ENCODE assay signal across 1 cellular context in the genomic region with DNA sequence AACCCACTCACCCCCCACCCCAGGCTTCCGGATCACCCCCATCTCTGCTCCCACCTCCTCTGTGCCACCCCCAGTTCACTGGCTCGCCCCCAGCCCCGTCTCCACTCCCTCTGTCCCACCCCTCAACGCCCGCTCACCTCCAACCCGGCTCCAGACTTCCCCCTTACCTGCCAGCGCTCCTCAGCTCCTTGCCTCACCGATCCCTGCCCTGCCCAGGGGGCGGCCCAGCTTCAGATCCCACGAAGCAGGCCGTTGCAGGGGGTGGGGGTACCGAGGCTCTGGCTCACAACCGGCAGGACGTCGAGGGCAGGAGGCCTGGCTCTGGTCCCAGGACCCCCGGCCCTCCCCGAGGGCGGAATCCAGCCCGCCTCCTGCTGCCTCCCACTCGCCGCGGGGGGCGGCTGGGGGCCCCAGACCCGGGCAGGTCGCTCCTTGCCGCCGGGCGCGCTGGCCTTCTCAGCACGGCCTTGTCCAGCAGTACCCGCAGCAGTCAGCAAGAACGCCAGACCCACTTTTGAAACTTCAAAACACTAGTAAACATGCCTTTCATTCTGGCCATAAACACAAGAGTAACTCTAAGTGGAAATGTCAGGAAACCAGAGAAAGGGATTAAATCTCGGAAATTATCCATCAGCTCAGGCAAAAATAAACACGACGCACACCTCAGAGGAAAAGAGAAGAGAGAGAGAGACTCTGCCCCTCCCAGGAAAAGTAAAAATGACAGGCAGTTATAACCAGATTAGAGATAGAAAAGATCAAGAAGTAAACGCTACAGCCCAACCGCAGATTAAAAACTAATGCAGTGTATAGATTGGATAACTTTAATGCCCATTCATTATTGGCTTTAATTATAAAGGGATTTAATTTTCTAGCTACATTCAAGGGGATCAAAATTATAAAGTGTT.
TF ChIP-seq lines count a peak whose summit lies in the region.

No MANE protein-coding gene starts in this region.

TF ChIP-seq in GM23338, 12 proteins besides CTCF, POLR2A, EP300 and RAD21 (continued from another document):
- TF ChIP-seq, protein P1, sequence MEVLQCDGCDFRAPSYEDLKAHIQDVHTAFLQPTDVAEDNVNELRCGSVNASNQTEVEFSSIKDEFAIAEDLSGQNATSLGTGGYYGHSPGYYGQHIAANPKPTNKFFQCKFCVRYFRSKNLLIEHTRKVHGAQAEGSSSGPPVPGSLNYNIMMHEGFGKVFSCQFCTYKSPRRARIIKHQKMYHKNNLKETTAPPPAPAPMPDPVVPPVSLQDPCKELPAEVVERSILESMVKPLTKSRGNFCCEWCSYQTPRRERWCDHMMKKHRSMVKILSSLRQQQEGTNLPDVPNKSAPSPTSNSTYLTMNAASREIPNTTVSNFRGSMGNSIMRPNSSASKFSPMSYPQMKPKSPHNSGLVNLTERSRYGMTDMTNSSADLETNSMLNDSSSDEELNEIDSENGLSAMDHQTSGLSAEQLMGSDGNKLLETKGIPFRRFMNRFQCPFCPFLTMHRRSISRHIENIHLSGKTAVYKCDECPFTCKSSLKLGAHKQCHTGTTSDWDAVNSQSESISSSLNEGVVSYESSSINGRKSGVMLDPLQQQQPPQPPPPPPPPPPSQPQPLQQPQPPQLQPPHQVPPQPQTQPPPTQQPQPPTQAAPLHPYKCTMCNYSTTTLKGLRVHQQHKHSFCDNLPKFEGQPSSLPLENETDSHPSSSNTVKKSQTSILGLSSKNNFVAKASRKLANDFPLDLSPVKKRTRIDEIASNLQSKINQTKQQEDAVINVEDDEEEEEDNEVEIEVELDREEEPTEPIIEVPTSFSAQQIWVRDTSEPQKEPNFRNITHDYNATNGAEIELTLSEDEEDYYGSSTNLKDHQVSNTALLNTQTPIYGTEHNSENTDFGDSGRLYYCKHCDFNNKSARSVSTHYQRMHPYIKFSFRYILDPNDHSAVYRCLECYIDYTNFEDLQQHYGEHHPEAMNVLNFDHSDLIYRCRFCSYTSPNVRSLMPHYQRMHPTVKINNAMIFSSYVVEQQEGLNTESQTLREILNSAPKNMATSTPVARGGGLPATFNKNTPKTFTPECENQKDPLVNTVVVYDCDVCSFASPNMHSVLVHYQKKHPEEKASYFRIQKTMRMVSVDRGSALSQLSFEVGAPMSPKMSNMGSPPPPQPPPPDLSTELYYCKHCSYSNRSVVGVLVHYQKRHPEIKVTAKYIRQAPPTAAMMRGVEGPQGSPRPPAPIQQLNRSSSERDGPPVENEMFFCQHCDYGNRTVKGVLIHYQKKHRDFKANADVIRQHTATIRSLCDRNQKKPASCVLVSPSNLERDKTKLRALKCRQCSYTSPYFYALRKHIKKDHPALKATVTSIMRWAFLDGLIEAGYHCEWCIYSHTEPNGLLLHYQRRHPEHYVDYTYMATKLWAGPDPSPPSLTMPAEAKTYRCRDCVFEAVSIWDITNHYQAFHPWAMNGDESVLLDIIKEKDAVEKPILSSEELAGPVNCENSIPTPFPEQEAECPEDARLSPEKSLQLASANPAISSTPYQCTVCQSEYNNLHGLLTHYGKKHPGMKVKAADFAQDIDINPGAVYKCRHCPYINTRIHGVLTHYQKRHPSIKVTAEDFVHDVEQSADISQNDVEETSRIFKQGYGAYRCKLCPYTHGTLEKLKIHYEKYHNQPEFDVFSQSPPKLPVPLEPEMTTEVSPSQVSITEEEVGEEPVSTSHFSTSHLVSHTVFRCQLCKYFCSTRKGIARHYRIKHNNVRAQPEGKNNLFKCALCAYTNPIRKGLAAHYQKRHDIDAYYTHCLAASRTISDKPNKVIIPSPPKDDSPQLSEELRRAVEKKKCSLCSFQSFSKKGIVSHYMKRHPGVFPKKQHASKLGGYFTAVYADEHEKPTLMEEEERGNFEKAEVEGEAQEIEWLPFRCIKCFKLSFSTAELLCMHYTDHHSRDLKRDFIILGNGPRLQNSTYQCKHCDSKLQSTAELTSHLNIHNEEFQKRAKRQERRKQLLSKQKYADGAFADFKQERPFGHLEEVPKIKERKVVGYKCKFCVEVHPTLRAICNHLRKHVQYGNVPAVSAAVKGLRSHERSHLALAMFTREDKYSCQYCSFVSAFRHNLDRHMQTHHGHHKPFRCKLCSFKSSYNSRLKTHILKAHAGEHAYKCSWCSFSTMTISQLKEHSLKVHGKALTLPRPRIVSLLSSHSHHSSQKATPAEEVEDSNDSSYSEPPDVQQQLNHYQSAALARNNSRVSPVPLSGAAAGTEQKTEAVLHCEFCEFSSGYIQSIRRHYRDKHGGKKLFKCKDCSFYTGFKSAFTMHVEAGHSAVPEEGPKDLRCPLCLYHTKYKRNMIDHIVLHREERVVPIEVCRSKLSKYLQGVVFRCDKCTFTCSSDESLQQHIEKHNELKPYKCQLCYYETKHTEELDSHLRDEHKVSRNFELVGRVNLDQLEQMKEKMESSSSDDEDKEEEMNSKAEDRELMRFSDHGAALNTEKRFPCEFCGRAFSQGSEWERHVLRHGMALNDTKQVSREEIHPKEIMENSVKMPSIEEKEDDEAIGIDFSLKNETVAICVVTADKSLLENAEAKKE (CRISPR knock-in tag; IDR thresholded peaks at IDR 0.05), result no peak
- peak; percentile 40 for TF ChIP-seq EZH2 (IDR thresholded peaks at IDR 0.05; ENCODE audit: low read depth, unreplicated experiment)
